18 cellular contexts compared by ENCODE assay signal in genomic region chr7:99420213-99420612, GRCh38.
"Had no signal": no experiment of that assay in that cellular context is flagged by ENCODE, and none has a peak within 500 bp of the region (broad histone marks: within the 10 kb centered on the region; RNA-seq: fewer than 3 reads in every experiment).

No MANE protein-coding gene starts in this region.

- H3K4me1 ChIP-seq: adrenal gland, pancreas, sigmoid colon had no signal

- H3K4me1 Mint-ChIP-seq: activated B cell treated with CpG ODN at 0.5 μM for 24 hours, memory B cell had no signal

- H3K4me3 ChIP-seq: adrenal gland, esophagus squamous epithelium, mucosa of descending colon, pancreas, sigmoid colon, thyroid gland had no signal

- ATAC-seq: activated CD8-positive, alpha-beta memory T cell treated with anti-CD3 and anti-CD28 coated beads, Interleukin-2, amount 10 ng/mL, durations not matched to agents 7 days and 5 days; mucosa of descending colon; stimulated activated memory B cell treated with anti-CD40 and anti-IgM and Interleukin-4, amounts not matched to agents 10 μg/mL and 1 μg/mL and 100 μg/mL, for 72 hours had no signal

- H3K27me3 ChIP-seq: adrenal gland, esophagus squamous epithelium, pancreas, sigmoid colon, thyroid gland had no signal

- H3K9me3 ChIP-seq: adrenal gland, esophagus squamous epithelium, mucosa of descending colon, pancreas, sigmoid colon, thyroid gland had no signal

- H3K4me3 Mint-ChIP-seq: activated B cell treated with CpG ODN at 0.5 μM for 24 hours; activated CD4-positive, alpha-beta memory T cell treated with anti-CD3 and anti-CD28 coated beads, Interleukin-2, amount 10 ng/mL, durations not matched to agents 7 days and 5 days; activated CD8-positive, alpha-beta memory T cell treated with anti-CD3 and anti-CD28 coated beads, Interleukin-2, amount 10 ng/mL, durations not matched to agents 7 days and 5 days; activated naive CD4-positive, alpha-beta T cell treated with anti-CD3 and anti-CD28 coated beads, Interleukin-2, amount 50 U/mL, for 24 hours; dendritic cell treated with granulocyte-macrophage colony-stimulating factor and Interleukin-4, amounts not matched to agents 40 ng/mL and 50 ng/mL, for 4 days; memory B cell; stimulated activated memory B cell treated with anti-CD40 and anti-IgM and Interleukin-4, amounts not matched to agents 10 μg/mL and 1 μg/mL and 100 μg/mL, for 72 hours; T-helper 2 cell treated with Interferon-gamma antibody and Interleukin-4, amounts not matched to agents 5 μg/mL and 100 μg/mL, for 36 hours had no signal

- DNase-seq: activated B cell treated with CpG ODN at 0.5 μM for 24 hours; activated CD4-positive, alpha-beta memory T cell treated with anti-CD3 and anti-CD28 coated beads, Interleukin-2, amount 10 ng/mL, durations not matched to agents 7 days and 5 days; activated CD4-positive, alpha-beta T cell treated with anti-CD3 and anti-CD28 coated beads for 4 hours; activated CD8-positive, alpha-beta memory T cell treated with anti-CD3 and anti-CD28 coated beads, Interleukin-2, amount 10 ng/mL, durations not matched to agents 7 days and 5 days; adrenal gland; effector CD8-positive, alpha-beta T cell; esophagus squamous epithelium; mucosa of descending colon; naive B cell; pancreas; sigmoid colon; stimulated activated CD4-positive, alpha-beta T cell treated with anti-CD3 and anti-CD28 coated beads, Interleukin-4, amount 100 ng/mL, for 24 hours; thyroid gland had no signal

- H3K27me3 Mint-ChIP-seq: activated B cell treated with CpG ODN at 0.5 μM for 24 hours; activated CD4-positive, alpha-beta memory T cell treated with anti-CD3 and anti-CD28 coated beads, Interleukin-2, amount 10 ng/mL, durations not matched to agents 7 days and 5 days; activated CD8-positive, alpha-beta memory T cell treated with anti-CD3 and anti-CD28 coated beads, Interleukin-2, amount 10 ng/mL, durations not matched to agents 7 days and 5 days; activated naive CD4-positive, alpha-beta T cell treated with anti-CD3 and anti-CD28 coated beads, Interleukin-2, amount 50 U/mL, for 24 hours; dendritic cell treated with granulocyte-macrophage colony-stimulating factor and Interleukin-4, amounts not matched to agents 40 ng/mL and 50 ng/mL, for 4 days; memory B cell; naive B cell; stimulated activated memory B cell treated with anti-CD40 and anti-IgM and Interleukin-4, amounts not matched to agents 10 μg/mL and 1 μg/mL and 100 μg/mL, for 72 hours had no signal

- H3K27ac Mint-ChIP-seq: activated B cell treated with CpG ODN at 0.5 μM for 24 hours; activated CD4-positive, alpha-beta memory T cell treated with anti-CD3 and anti-CD28 coated beads, Interleukin-2, amount 10 ng/mL, durations not matched to agents 7 days and 5 days; activated CD8-positive, alpha-beta memory T cell treated with anti-CD3 and anti-CD28 coated beads, Interleukin-2, amount 10 ng/mL, durations not matched to agents 7 days and 5 days; activated naive CD4-positive, alpha-beta T cell treated with anti-CD3 and anti-CD28 coated beads, Interleukin-2, amount 50 U/mL, for 24 hours; dendritic cell treated with granulocyte-macrophage colony-stimulating factor and Interleukin-4, amounts not matched to agents 40 ng/mL and 50 ng/mL, for 4 days; memory B cell; stimulated activated memory B cell treated with anti-CD40 and anti-IgM and Interleukin-4, amounts not matched to agents 10 μg/mL and 1 μg/mL and 100 μg/mL, for 72 hours; T-helper 2 cell treated with Interferon-gamma antibody and Interleukin-4, amounts not matched to agents 5 μg/mL and 100 μg/mL, for 36 hours had no signal

- H3K9me3 Mint-ChIP-seq: activated B cell treated with CpG ODN at 0.5 μM for 24 hours; activated CD4-positive, alpha-beta memory T cell treated with anti-CD3 and anti-CD28 coated beads, Interleukin-2, amount 10 ng/mL, durations not matched to agents 7 days and 5 days; activated naive CD4-positive, alpha-beta T cell treated with anti-CD3 and anti-CD28 coated beads, Interleukin-2, amount 50 U/mL, for 24 hours; memory B cell; naive B cell; stimulated activated memory B cell treated with anti-CD40 and anti-IgM and Interleukin-4, amounts not matched to agents 10 μg/mL and 1 μg/mL and 100 μg/mL, for 72 hours; T-helper 2 cell treated with Interferon-gamma antibody and Interleukin-4, amounts not matched to agents 5 μg/mL and 100 μg/mL, for 36 hours had no signal

- H3K27ac ChIP-seq: adrenal gland, esophagus squamous epithelium, pancreas, sigmoid colon, thyroid gland had no signal
